In genomic region chr6:125386337-125386736, GRCh38 we compare ENCODE assay signal across 2 cellular contexts.
A peak's percentile ranks its signal among the peaks of the same experiment; 100 is the strongest.
DNase-seq lines count a peak whose midpoint lies in the region; ATAC-seq, FAIRE-seq and TF ChIP-seq lines count a peak whose summit lies in the region.
"Not testable (repeated sequence)": the region's sequence is repeated elsewhere in the genome, so short reads cannot be mapped to it uniquely, and the experiment has no call there.

No MANE protein-coding gene starts in this region.

- intact Hi-C loops in K562 (cut with micrococcal nuclease): not testable (repeated sequence)

- WGBS in K562 (ENCODE audit: insufficient coverage, low coverage, missing lambda C conversion rate): 0% methylated on average over 1 of the region's 1 CpG

- FAIRE-seq in K562 (lab: Jason Lieb, UNC): not testable (repeated sequence)

- TF ChIP-seq POLR2A in K562 (conservative IDR thresholded peaks at IDR 0.05): not testable (repeated sequence)

- H2AFZ ChIP-seq in K562 (ENCODE audit: low read depth, low read length): not testable (repeated sequence)

- in situ Hi-C loops in K562 (cut with MboI): not testable (repeated sequence)

- not testable (repeated sequence) for H3K4me2 ChIP-seq in K562 (ENCODE audit: insufficient read depth, low read length)

- H4K20me1 ChIP-seq in K562 (replicated peaks; ENCODE audit: control insufficient read depth, insufficient read depth, low read length): not testable (repeated sequence)

- CTCF ChIA-PET in HEK293 (lab: Yijun Ruan, JAX); K562 (lab: Yijun Ruan, JAX; ENCODE audit: low intra/inter-chr PET ratio): not testable (repeated sequence)

- BruUV-seq in K562 (replicated peaks; lab: Mats Ljungman, UMichigan): not testable (repeated sequence)

- not testable (repeated sequence) for H3K4me3 ChIP-seq in HEK293 (ENCODE audit: low read depth, low read length); K562

- H3K4me1 ChIP-seq in HEK293 (ENCODE audit: control insufficient read depth, insufficient read depth, low read length); K562 (replicated peaks in 1 of 2; ENCODE audit: control insufficient read depth in 2 of 2, insufficient read depth in 2 of 2, low read length in 2 of 2): not testable (repeated sequence)

- not testable (repeated sequence) for H3K9me3 ChIP-seq in HEK293 (ENCODE audit: control insufficient read depth, insufficient read depth, low read depth, low read length); K562 (replicated peaks; ENCODE audit: control insufficient read depth, insufficient read depth, low read depth, low read length)

- H3K27me3 ChIP-seq in K562 (ENCODE audit: control insufficient read depth in 2 of 2, insufficient read depth in 2 of 2, low read length in 2 of 2): not testable (repeated sequence)

- DNase-seq in K562 (ENCODE audit: extremely low read depth in 1 of 4, low spot score in 3 of 4): not testable (repeated sequence)

- H3K9me1 ChIP-seq in K562 (ENCODE audit: control insufficient read depth, insufficient read depth, low read length): not testable (repeated sequence)

- H3K79me2 ChIP-seq in K562 (ENCODE audit: control insufficient read depth, insufficient read depth, low read length): not testable (repeated sequence)

- POLR2A ChIA-PET in HEK293 (lab: Yijun Ruan, JAX); K562 (lab: Yijun Ruan, JAX): not testable (repeated sequence)

- not testable (repeated sequence) for H3K27ac ChIP-seq in HEK293 (ENCODE audit: extremely low read depth, low read depth, low read length); K562 (ENCODE audit: extremely low read depth, low read depth, low read length)

- not testable (repeated sequence) for TF ChIP-seq CTCF in HEK293 (tag by site-specific recombination; IDR thresholded peaks at IDR 0.05); K562 (IDR thresholded peaks at IDR 0.05 in 2 of 3, conservative IDR thresholded peaks at IDR 0.05 in 1 of 3; ENCODE audit: insufficient read depth in 2 of 3, low read depth in 1 of 3, low read length in 3 of 3)

- H3K9ac ChIP-seq in K562 (ENCODE audit: insufficient read depth in 1 of 2, low read depth in 2 of 2, low read length in 2 of 2): not testable (repeated sequence)

- TF ChIP-seq EP300 in K562 (IDR thresholded peaks at IDR 0.05; ENCODE audit: low read length): not testable (repeated sequence)

- H3K36me3 ChIP-seq in HEK293 (ENCODE audit: control insufficient read depth in 2 of 2, insufficient read depth in 1 of 2, low read length in 2 of 2); K562 (ENCODE audit: control insufficient read depth, insufficient read depth, low read length): not testable (repeated sequence)

- TF ChIP-seq RAD21 in K562 (CRISPR knock-in tag; conservative IDR thresholded peaks at IDR 0.05 in 1 of 2, IDR thresholded peaks at IDR 0.05 in 1 of 2): not testable (repeated sequence)

- ATAC-seq in K562: not testable (repeated sequence)

TF ChIP-seq in HEK293, 187 proteins besides CTCF, POLR2A, EP300 and RAD21:
- peak; percentile 87 for TF ChIP-seq ZNF146 (tag by site-specific recombination; IDR thresholded peaks at IDR 0.05)

TF ChIP-seq in K562, 482 proteins besides CTCF, POLR2A, EP300 and RAD21:
- TF ChIP-seq ZNF146 (CRISPR knock-in tag; IDR thresholded peaks at IDR 0.05; ENCODE audit: unreplicated experiment): peak; percentile 54
